ENCODE assay signal across 8 cellular contexts in the genomic region with DNA sequence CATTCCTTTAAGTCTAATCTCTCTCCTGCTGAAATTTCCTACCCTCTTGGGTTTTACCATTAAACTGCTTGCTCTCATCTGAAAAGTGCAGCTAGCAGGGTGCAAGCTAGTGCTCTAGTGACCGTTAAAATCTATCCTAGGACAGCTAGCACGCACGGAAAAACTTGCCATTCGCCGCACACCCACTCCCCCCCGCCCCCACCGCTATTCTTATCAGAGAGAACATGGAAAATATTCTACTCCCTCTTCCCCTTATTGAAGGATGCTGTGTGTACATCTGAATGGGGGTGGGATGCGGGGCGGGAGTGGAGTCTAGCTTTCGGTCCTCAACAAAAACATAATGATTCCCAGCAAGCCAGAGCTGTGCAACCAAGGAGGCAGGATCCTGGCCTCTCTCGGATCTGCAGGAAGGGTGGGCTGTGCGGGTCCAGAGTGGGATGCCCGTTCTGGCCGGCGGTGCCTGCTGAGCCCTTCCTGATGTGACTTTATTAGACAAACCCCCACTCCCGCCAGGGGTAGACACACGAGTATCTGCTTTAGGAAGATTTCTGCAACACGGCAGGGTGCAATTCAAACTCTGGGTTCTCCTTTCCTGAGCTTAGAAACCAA. TPM values are rescaled to one million over a fixed set of nuclear protein-coding genes. Genes with fewer than 3 reads are reported as not detected.
A peak's percentile ranks its signal among the peaks of the same experiment; 100 is the strongest.
DNase-seq lines count a peak whose midpoint lies in the region; ATAC-seq and TF ChIP-seq lines count a peak whose summit lies in the region.

No MANE protein-coding gene starts in this region.

- TF ChIP-seq POLR2A in esophagus muscularis mucosa (IDR thresholded peaks at IDR 0.05; ENCODE audit: low read depth) = no peak

- TF ChIP-seq EP300 in esophagus muscularis mucosa (IDR thresholded peaks at IDR 0.05) = no peak

- H3K27ac ChIP-seq in esophagus muscularis mucosa (replicated peaks in 1 of 4) (no peak overlapping the region), skeletal muscle tissue (ENCODE audit: low read depth, low read length) (no peak overlapping the region)

- no peak for ATAC-seq in GM21737 (IDR thresholded peaks at IDR 0.05; ENCODE audit: unreplicated experiment)

- 47% methylated on average over 10 of the region's 18 CpGs for WGBS in esophagus muscularis mucosa

- intact Hi-C loops in esophagus muscularis mucosa (cut with DNase I) = no loop called here

- H3K4me1 ChIP-seq in esophagus muscularis mucosa (peaks cover 26 to 44% (median 31%) of the 10 kb centered on the region in 4 donors), skeletal muscle tissue (ENCODE audit: control insufficient read depth in 3 of 3, insufficient read depth in 3 of 3, low read length in 3 of 3) (peaks cover 14 to 19% (median 16%) of the 10 kb centered on the region in 3 donors)

- DNase-seq in NCI-H748 (lab: John Stamatoyannopoulos, UW; ENCODE audit: unreplicated experiment) (peak; percentile 30), NCI-H748 treated with DMSO at 0.1 percent for 48 hours (lab: John Stamatoyannopoulos, UW) (no peak), OCI-M1 (lab: John Stamatoyannopoulos, UW) (peak; percentile 10), esophagus muscularis mucosa (ENCODE audit: extremely low spot score) (no peak), NCI-H510A treated with DMSO at 0.1 percent for 48 hours (lab: John Stamatoyannopoulos, UW) (no peak), NCI-H82 (lab: John Stamatoyannopoulos, UW) (no peak)

- H3K9me3 ChIP-seq in esophagus muscularis mucosa = no peaks in the 10 kb centered on the region
- H3K9me3 ChIP-seq in skeletal muscle tissue (ENCODE audit: control insufficient read depth in 3 of 3, low read length in 3 of 3) = no peaks in the 10 kb centered on the region

- H3K36me3 ChIP-seq in esophagus muscularis mucosa = no peaks in the 10 kb centered on the region
- no peaks in the 10 kb centered on the region for H3K36me3 ChIP-seq in skeletal muscle tissue (ENCODE audit: control insufficient read depth in 3 of 3, insufficient read depth in 3 of 3, low read length in 3 of 3)

- H3K4me3 ChIP-seq in esophagus muscularis mucosa (peak overlapping the region; percentile 49 to 59 (median 54)), skeletal muscle tissue (ENCODE audit: low read length in 3 of 3) (peak overlapping the region; percentile 59 to 71 (median 69))

- no peak overlapping the region for H3K9ac ChIP-seq in skeletal muscle tissue (ENCODE audit: low read depth in 1 of 3, low read length in 3 of 3)

- TF ChIP-seq CTCF in esophagus muscularis mucosa (IDR thresholded peaks at IDR 0.05) = no peak

- H3K27me3 ChIP-seq in esophagus muscularis mucosa (peaks cover 3 to 91% (median 42%) of the 10 kb centered on the region in 4 donors), skeletal muscle tissue (ENCODE audit: control insufficient read depth in 3 of 3, insufficient read depth in 3 of 3, low read length in 3 of 3) (peaks cover 47 to 62% (median 55%) of the 10 kb centered on the region in 3 donors)

RNA-seq across cellular contexts. Expression of gene ADRA2A, which starts 1.1 kb away (rescaled TPM):
- total RNA-seq in esophagus muscularis mucosa (1 to 10 TPM in 3 of 4 donors, under 1 TPM in 1; 0.42 to 3.8 (median 3.6) TPM), skeletal muscle tissue (2.1 TPM)

Comparison
In these comparisons a context has a peak if more than half of its experiments do, and no peak if none do; other contexts are left out.
1. DNase-seq: peak in NCI-H748 (single experiment) and OCI-M1 (single experiment); none in NCI-H748 treated with DMSO at 0.1 percent for 48 hours (single experiment), esophagus muscularis mucosa (single experiment), NCI-H510A treated with DMSO at 0.1 percent for 48 hours (single experiment) and NCI-H82 (single experiment).